In the genomic region with DNA sequence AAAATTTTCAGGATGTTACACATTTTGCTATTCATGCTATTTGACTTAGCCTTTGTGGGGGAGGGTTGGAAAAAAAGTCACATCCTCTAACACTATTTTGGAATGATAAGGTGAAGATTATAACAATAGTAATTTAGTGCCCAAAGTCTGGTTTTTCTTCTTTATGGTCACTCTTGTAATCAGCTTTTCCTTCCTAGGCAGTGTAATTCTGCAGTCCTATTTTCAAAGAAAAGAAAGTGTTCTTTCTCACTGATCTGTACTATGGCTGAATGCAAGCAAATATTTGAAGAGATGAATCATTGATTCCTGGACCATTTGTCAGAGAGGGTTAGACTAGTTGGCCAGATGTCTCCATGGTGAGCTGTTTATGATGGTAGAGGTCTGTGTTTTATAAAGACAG, we compare ENCODE assay signal across 1 cellular context.
A peak's percentile ranks its signal among the peaks of the same experiment; 100 is the strongest.
TF ChIP-seq lines count a peak whose summit lies in the region.

No MANE protein-coding gene starts in this region.

TF ChIP-seq in HepG2, 621 proteins besides CTCF, POLR2A, EP300 and RAD21 (continued from another document and continues in another):
- TF ChIP-seq, protein P1, sequence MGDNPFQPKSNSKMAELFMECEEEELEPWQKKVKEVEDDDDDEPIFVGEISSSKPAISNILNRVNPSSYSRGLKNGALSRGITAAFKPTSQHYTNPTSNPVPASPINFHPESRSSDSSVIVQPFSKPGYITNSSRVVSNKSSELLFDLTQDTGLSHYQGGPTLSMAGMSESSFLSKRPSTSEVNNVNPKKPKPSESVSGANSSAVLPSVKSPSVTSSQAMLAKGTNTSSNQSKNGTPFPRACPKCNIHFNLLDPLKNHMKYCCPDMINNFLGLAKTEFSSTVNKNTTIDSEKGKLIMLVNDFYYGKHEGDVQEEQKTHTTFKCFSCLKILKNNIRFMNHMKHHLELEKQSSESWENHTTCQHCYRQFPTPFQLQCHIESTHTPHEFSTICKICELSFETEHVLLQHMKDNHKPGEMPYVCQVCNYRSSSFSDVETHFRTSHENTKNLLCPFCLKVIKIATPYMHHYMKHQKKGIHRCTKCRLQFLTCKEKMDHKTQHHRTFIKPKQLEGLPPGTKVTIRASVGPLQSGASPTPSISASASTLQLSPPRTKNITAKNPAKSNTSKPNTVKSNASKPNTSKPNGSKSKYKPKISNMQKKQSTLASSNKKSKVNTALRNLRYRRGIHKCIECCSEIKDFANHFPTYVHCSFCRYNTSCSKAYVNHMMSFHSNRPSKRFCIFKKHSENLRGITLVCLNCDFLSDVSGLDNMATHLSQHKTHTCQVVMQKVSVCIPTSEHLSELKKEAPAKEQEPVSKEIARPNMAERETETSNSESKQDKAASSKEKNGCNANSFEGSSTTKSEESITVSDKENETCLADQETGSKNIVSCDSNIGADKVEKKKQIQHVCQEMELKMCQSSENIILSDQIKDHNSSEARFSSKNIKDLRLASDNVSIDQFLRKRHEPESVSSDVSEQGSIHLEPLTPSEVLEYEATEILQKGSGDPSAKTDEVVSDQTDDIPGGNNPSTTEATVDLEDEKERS (CRISPR knock-in tag; IDR thresholded peaks at IDR 0.05): no peak
- TF ChIP-seq, protein P2, sequence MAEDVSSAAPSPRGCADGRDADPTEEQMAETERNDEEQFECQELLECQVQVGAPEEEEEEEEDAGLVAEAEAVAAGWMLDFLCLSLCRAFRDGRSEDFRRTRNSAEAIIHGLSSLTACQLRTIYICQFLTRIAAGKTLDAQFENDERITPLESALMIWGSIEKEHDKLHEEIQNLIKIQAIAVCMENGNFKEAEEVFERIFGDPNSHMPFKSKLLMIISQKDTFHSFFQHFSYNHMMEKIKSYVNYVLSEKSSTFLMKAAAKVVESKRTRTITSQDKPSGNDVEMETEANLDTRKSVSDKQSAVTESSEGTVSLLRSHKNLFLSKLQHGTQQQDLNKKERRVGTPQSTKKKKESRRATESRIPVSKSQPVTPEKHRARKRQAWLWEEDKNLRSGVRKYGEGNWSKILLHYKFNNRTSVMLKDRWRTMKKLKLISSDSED (CRISPR knock-in tag; IDR thresholded peaks at IDR 0.05): no peak
- TF ChIP-seq HOXA5 (CRISPR knock-in tag; IDR thresholded peaks at IDR 0.05) (peak; percentile 48; the same call in 1 of the 2 replicates), ZNF121 (CRISPR knock-in tag; IDR thresholded peaks at IDR 0.05) (no peak), ZNF619 (CRISPR knock-in tag; IDR thresholded peaks at IDR 0.05) (no peak), SRY (CRISPR knock-in tag; IDR thresholded peaks at IDR 0.05) (no peak), DMAP1 (CRISPR knock-in tag; IDR thresholded peaks at IDR 0.05) (no peak; the same call in 1 of the 2 replicates), ZFP62 (CRISPR knock-in tag; IDR thresholded peaks at IDR 0.05) (no peak), ZBTB20 (CRISPR knock-in tag; IDR thresholded peaks at IDR 0.05; ENCODE audit: borderline replicate concordance, low read depth) (0 out of 2 replicates have a peak, but pooled peaks have one; percentile 45), ELF4 (CRISPR knock-in tag; IDR thresholded peaks at IDR 0.05; ENCODE audit: borderline replicate concordance) (no peak), ZNF326 (CRISPR knock-in tag; IDR thresholded peaks at IDR 0.05; ENCODE audit: borderline replicate concordance) (no peak), ZNF350 (CRISPR knock-in tag; IDR thresholded peaks at IDR 0.05; ENCODE audit: borderline replicate concordance, low read depth) (no peak), PAF1 (CRISPR knock-in tag; IDR thresholded peaks at IDR 0.05) (no peak), KAT7 (CRISPR knock-in tag; IDR thresholded peaks at IDR 0.05; ENCODE audit: borderline replicate concordance) (no peak), KLF15 (CRISPR knock-in tag; IDR thresholded peaks at IDR 0.05; ENCODE audit: borderline replicate concordance) (no peak), ZNF337 (CRISPR knock-in tag; IDR thresholded peaks at IDR 0.05; ENCODE audit: borderline replicate concordance, low read depth) (no peak; the same call in 1 of the 2 replicates), SNRNP70 (IDR thresholded peaks at IDR 0.05; ENCODE audit: low read depth, low read length) (no peak), NAIF1 (CRISPR knock-in tag; IDR thresholded peaks at IDR 0.05; ENCODE audit: borderline replicate concordance) (no peak), RFXANK (CRISPR knock-in tag; IDR thresholded peaks at IDR 0.05) (0 out of 2 replicates have a peak, but pooled peaks have one; percentile 67), ZNF614 (CRISPR knock-in tag; IDR thresholded peaks at IDR 0.05; ENCODE audit: borderline replicate concordance) (peak; percentile 72; the same call in 1 of the 2 replicates), ZNF343 (CRISPR knock-in tag; IDR thresholded peaks at IDR 0.05) (no peak), ZNF670 (CRISPR knock-in tag; IDR thresholded peaks at IDR 0.05; ENCODE audit: borderline replicate concordance) (no peak), ZFP41 (CRISPR knock-in tag; IDR thresholded peaks at IDR 0.05; ENCODE audit: borderline replicate concordance) (no peak), SCMH1 (CRISPR knock-in tag; IDR thresholded peaks at IDR 0.05; ENCODE audit: borderline replicate concordance) (no peak), TSC22D2 (CRISPR knock-in tag; IDR thresholded peaks at IDR 0.05; ENCODE audit: borderline replicate concordance) (no peak), ZC3H4 (CRISPR knock-in tag; IDR thresholded peaks at IDR 0.05; ENCODE audit: borderline replicate concordance) (no peak), LCORL (IDR thresholded peaks at IDR 0.05) (no peak), LCORL (CRISPR knock-in tag; IDR thresholded peaks at IDR 0.05) (no peak), MIER3 (CRISPR knock-in tag; IDR thresholded peaks at IDR 0.05; ENCODE audit: borderline replicate concordance) (no peak), RXRB (CRISPR knock-in tag; IDR thresholded peaks at IDR 0.05; ENCODE audit: borderline replicate concordance) (peak; percentile 75; the same call in 1 of the 2 replicates)
- TF ChIP-seq, protein P3, sequence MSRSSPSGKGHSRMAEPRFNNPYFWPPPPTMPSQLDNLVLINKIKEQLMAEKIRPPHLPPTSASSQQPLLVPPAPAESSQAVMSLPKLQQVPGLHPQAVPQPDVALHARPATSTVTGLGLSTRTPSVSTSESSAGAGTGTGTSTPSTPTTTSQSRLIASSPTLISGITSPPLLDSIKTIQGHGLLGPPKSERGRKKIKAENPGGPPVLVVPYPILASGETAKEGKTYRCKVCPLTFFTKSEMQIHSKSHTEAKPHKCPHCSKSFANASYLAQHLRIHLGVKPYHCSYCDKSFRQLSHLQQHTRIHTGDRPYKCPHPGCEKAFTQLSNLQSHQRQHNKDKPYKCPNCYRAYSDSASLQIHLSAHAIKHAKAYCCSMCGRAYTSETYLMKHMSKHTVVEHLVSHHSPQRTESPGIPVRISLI (CRISPR knock-in tag; IDR thresholded peaks at IDR 0.05; ENCODE audit: borderline replicate concordance): no peak
- TF ChIP-seq, protein P4, sequence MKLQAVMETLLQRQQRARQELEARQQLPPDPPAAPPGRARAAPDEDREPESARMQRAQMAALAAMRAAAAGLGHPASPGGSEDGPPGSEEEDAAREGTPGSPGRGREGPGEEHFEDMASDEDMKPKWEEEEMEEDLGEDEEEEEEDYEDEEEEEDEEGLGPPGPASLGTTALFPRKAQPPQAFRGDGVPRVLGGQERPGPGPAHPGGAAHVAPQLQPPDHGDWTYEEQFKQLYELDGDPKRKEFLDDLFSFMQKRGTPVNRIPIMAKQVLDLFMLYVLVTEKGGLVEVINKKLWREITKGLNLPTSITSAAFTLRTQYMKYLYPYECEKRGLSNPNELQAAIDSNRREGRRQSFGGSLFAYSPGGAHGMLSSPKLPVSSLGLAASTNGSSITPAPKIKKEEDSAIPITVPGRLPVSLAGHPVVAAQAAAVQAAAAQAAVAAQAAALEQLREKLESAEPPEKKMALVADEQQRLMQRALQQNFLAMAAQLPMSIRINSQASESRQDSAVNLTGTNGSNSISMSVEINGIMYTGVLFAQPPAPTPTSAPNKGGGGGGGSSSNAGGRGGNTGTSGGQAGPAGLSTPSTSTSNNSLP (IDR thresholded peaks at IDR 0.05; ENCODE audit: low read depth, low read length): peak; percentile 83
- TF ChIP-seq, protein P5, sequence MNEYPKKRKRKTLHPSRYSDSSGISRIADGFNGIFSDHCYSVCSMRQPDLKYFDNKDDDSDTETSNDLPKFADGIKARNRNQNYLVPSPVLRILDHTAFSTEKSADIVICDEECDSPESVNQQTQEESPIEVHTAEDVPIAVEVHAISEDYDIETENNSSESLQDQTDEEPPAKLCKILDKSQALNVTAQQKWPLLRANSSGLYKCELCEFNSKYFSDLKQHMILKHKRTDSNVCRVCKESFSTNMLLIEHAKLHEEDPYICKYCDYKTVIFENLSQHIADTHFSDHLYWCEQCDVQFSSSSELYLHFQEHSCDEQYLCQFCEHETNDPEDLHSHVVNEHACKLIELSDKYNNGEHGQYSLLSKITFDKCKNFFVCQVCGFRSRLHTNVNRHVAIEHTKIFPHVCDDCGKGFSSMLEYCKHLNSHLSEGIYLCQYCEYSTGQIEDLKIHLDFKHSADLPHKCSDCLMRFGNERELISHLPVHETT (CRISPR knock-in tag; conservative IDR thresholded peaks at IDR 0.05): no peak
- TF ChIP-seq, protein P6, sequence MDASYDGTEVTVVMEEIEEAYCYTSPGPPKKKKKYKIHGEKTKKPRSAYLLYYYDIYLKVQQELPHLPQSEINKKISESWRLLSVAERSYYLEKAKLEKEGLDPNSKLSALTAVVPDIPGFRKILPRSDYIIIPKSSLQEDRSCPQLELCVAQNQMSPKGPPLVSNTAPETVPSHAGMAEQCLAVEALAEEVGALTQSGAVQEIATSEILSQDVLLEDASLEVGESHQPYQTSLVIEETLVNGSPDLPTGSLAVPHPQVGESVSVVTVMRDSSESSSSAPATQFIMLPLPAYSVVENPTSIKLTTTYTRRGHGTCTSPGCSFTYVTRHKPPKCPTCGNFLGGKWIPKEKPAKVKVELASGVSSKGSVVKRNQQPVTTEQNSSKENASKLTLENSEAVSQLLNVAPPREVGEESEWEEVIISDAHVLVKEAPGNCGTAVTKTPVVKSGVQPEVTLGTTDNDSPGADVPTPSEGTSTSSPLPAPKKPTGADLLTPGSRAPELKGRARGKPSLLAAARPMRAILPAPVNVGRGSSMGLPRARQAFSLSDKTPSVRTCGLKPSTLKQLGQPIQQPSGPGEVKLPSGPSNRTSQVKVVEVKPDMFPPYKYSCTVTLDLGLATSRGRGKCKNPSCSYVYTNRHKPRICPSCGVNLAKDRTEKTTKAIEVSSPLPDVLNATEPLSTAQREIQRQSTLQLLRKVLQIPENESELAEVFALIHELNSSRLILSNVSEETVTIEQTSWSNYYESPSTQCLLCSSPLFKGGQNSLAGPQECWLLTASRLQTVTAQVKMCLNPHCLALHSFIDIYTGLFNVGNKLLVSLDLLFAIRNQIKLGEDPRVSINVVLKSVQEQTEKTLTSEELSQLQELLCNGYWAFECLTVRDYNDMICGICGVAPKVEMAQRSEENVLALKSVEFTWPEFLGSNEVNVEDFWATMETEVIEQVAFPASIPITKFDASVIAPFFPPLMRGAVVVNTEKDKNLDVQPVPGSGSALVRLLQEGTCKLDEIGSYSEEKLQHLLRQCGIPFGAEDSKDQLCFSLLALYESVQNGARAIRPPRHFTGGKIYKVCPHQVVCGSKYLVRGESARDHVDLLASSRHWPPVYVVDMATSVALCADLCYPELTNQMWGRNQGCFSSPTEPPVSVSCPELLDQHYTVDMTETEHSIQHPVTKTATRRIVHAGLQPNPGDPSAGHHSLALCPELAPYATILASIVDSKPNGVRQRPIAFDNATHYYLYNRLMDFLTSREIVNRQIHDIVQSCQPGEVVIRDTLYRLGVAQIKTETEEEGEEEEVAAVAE (CRISPR knock-in tag; IDR thresholded peaks at IDR 0.05; ENCODE audit: borderline replicate concordance): no peak; the same call in 1 of the 2 replicates
- TF ChIP-seq, protein P7, sequence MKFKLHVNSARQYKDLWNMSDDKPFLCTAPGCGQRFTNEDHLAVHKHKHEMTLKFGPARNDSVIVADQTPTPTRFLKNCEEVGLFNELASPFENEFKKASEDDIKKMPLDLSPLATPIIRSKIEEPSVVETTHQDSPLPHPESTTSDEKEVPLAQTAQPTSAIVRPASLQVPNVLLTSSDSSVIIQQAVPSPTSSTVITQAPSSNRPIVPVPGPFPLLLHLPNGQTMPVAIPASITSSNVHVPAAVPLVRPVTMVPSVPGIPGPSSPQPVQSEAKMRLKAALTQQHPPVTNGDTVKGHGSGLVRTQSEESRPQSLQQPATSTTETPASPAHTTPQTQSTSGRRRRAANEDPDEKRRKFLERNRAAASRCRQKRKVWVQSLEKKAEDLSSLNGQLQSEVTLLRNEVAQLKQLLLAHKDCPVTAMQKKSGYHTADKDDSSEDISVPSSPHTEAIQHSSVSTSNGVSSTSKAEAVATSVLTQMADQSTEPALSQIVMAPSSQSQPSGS (CRISPR knock-in tag; IDR thresholded peaks at IDR 0.05): peak; percentile 81
- TF ChIP-seq, protein P8, sequence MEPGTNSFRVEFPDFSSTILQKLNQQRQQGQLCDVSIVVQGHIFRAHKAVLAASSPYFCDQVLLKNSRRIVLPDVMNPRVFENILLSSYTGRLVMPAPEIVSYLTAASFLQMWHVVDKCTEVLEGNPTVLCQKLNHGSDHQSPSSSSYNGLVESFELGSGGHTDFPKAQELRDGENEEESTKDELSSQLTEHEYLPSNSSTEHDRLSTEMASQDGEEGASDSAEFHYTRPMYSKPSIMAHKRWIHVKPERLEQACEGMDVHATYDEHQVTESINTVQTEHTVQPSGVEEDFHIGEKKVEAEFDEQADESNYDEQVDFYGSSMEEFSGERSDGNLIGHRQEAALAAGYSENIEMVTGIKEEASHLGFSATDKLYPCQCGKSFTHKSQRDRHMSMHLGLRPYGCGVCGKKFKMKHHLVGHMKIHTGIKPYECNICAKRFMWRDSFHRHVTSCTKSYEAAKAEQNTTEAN (CRISPR knock-in tag; conservative IDR thresholded peaks at IDR 0.05): 0 out of 2 replicates have a peak, but pooled peaks have one; percentile 51
- TF ChIP-seq, protein P9, sequence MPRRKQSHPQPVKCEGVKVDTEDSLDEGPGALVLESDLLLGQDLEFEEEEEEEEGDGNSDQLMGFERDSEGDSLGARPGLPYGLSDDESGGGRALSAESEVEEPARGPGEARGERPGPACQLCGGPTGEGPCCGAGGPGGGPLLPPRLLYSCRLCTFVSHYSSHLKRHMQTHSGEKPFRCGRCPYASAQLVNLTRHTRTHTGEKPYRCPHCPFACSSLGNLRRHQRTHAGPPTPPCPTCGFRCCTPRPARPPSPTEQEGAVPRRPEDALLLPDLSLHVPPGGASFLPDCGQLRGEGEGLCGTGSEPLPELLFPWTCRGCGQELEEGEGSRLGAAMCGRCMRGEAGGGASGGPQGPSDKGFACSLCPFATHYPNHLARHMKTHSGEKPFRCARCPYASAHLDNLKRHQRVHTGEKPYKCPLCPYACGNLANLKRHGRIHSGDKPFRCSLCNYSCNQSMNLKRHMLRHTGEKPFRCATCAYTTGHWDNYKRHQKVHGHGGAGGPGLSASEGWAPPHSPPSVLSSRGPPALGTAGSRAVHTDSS (CRISPR knock-in tag; conservative IDR thresholded peaks at IDR 0.05): no peak
- TF ChIP-seq, protein P10, sequence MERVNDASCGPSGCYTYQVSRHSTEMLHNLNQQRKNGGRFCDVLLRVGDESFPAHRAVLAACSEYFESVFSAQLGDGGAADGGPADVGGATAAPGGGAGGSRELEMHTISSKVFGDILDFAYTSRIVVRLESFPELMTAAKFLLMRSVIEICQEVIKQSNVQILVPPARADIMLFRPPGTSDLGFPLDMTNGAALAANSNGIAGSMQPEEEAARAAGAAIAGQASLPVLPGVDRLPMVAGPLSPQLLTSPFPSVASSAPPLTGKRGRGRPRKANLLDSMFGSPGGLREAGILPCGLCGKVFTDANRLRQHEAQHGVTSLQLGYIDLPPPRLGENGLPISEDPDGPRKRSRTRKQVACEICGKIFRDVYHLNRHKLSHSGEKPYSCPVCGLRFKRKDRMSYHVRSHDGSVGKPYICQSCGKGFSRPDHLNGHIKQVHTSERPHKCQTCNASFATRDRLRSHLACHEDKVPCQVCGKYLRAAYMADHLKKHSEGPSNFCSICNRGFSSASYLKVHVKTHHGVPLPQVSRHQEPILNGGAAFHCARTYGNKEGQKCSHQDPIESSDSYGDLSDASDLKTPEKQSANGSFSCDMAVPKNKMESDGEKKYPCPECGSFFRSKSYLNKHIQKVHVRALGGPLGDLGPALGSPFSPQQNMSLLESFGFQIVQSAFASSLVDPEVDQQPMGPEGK (CRISPR knock-in tag; IDR thresholded peaks at IDR 0.05): no peak
